In genomic region chr11:96411412-96411811, GRCh38 we compare ENCODE assay signal across 8 cellular contexts. TPM values are rescaled to one million over a fixed set of nuclear protein-coding genes. Genes with fewer than 3 reads are reported as not detected.
DNase-seq lines count a peak whose midpoint lies in the region; ATAC-seq and TF ChIP-seq lines count a peak whose summit lies in the region.
"Not testable (repeated sequence)": the region's sequence is repeated elsewhere in the genome, so short reads cannot be mapped to it uniquely, and the experiment has no call there.

No MANE protein-coding gene starts in this region.

- not testable (repeated sequence) for H3K79me2 ChIP-seq in hepatocyte

- not testable (repeated sequence) for H3K27ac Mint-ChIP-seq in CD4-positive, alpha-beta T cell; activated T-helper 2 cell treated with anti-CD3 and anti-CD28 coated beads, Interferon-gamma antibody, Interleukin-2, Interleukin-4, amounts not matched to agents 10 μg/mL and 5 μg/mL and 100 μg/mL, durations not matched to agents 14 hours and 24 hours and 36 hours; stimulated activated effector memory CD8-positive, alpha-beta T cell treated with anti-CD3 and anti-CD28 coated beads, Interleukin-12 subunit alpha, Interleukin-12 subunit beta, amount 100 ng/mL, for 72 hours

- not testable (repeated sequence) for ATAC-seq in CD4-positive, alpha-beta T cell (ENCODE audit: poor library complexity); Panc1; stimulated activated effector memory CD8-positive, alpha-beta T cell treated with anti-CD3 and anti-CD28 coated beads, Interleukin-12 subunit alpha, Interleukin-12 subunit beta, amount 100 ng/mL, for 72 hours

- peak overlapping the region; percentile 51 for H3K4me2 ChIP-seq in hepatocyte

- BruUV-seq in Panc1 (replicated peaks; lab: Mats Ljungman, UMichigan) = not testable (repeated sequence)

- not testable (repeated sequence) for H3K9me2 ChIP-seq in hepatocyte (replicated peaks; ENCODE audit: insufficient read depth)

- not testable (repeated sequence) for DNase-seq in CD4-positive, alpha-beta T cell; Panc1 (ENCODE audit: low read depth, low spot score); activated T-helper 2 cell treated with anti-CD3 and anti-CD28 coated beads, Interferon-gamma antibody, Interleukin-2, Interleukin-4, amounts not matched to agents 10 μg/mL and 5 μg/mL and 100 μg/mL, durations not matched to agents 14 hours and 24 hours and 36 hours (ENCODE audit: low spot score); hepatocyte (ENCODE audit: low spot score); stimulated activated effector memory CD8-positive, alpha-beta T cell treated with anti-CD3 and anti-CD28 coated beads, Interleukin-12 subunit alpha, Interleukin-12 subunit beta, amount 100 ng/mL, for 72 hours (ENCODE audit: low spot score in 2 of 2)
- DNase-seq in LHCN-M2 (ENCODE audit: low read depth) = peak; percentile 10

- H3K27ac ChIP-seq in CD4-positive, alpha-beta T cell (ENCODE audit: low read depth, low read length); Panc1 (ENCODE audit: low read length); ectodermal cell (ENCODE audit: insufficient read depth, low read depth, low read length, poor library complexity, severe bottlenecking); hepatocyte; mucosa of rectum (ENCODE audit: low read depth in 2 of 2, low read length in 2 of 2): not testable (repeated sequence)

- peak overlapping the region; percentile 52 for H2AFZ ChIP-seq in hepatocyte

- in situ Hi-C loops in Panc1 (cut with HindIII; ENCODE audit: low pct_unique_long_range_greater_than_20kb, low sequenced_read_pairs) = not testable (repeated sequence)

- CTCF ChIA-PET in CD4-positive, alpha-beta T cell (lab: Charles Lee); Panc1 (lab: Charles Lee): not testable (repeated sequence)

- not testable (repeated sequence) for H4K20me1 ChIP-seq in hepatocyte (ENCODE audit: insufficient read depth, poor library complexity, severe bottlenecking)

- intact Hi-C loops in CD4-positive, alpha-beta T cell (cut with DNase I, micrococcal nuclease); Panc1 (cut with micrococcal nuclease; ENCODE audit: unreplicated experiment); activated T-helper 2 cell treated with anti-CD3 and anti-CD28 coated beads, Interferon-gamma antibody, Interleukin-2, Interleukin-4, amounts not matched to agents 10 μg/mL and 5 μg/mL and 100 μg/mL, durations not matched to agents 14 hours and 24 hours and 36 hours (cut with micrococcal nuclease): not testable (repeated sequence)

- POLR2A ChIA-PET in CD4-positive, alpha-beta T cell (lab: Charles Lee); Panc1 (lab: Charles Lee): not testable (repeated sequence)

- peaks cover 34% of the 10 kb centered on the region for H3K27me3 Mint-ChIP-seq in CD4-positive, alpha-beta T cell
- H3K27me3 Mint-ChIP-seq in activated T-helper 2 cell treated with anti-CD3 and anti-CD28 coated beads, Interferon-gamma antibody, Interleukin-2, Interleukin-4, amounts not matched to agents 10 μg/mL and 5 μg/mL and 100 μg/mL, durations not matched to agents 14 hours and 24 hours and 36 hours (ENCODE audit: low read depth) = peaks cover 14% of the 10 kb centered on the region

- H3K4me1 ChIP-seq in Panc1 (ENCODE audit: control insufficient read depth, insufficient read depth, low read length); ectodermal cell (ENCODE audit: control insufficient read depth, insufficient read depth, low read length); hepatocyte (ENCODE audit: insufficient read depth); mucosa of rectum (ENCODE audit: control insufficient read depth in 2 of 2, insufficient read depth in 2 of 2, low read length in 2 of 2): not testable (repeated sequence)

- H3K9me3 Mint-ChIP-seq in CD4-positive, alpha-beta T cell; activated T-helper 2 cell treated with anti-CD3 and anti-CD28 coated beads, Interferon-gamma antibody, Interleukin-2, Interleukin-4, amounts not matched to agents 10 μg/mL and 5 μg/mL and 100 μg/mL, durations not matched to agents 14 hours and 24 hours and 36 hours; stimulated activated effector memory CD8-positive, alpha-beta T cell treated with anti-CD3 and anti-CD28 coated beads, Interleukin-12 subunit alpha, Interleukin-12 subunit beta, amount 100 ng/mL, for 72 hours: not testable (repeated sequence)

- not testable (repeated sequence) for H3K4me1 Mint-ChIP-seq in CD4-positive, alpha-beta T cell (ENCODE audit: low read depth); activated T-helper 2 cell treated with anti-CD3 and anti-CD28 coated beads, Interferon-gamma antibody, Interleukin-2, Interleukin-4, amounts not matched to agents 10 μg/mL and 5 μg/mL and 100 μg/mL, durations not matched to agents 14 hours and 24 hours and 36 hours (ENCODE audit: low read depth); stimulated activated effector memory CD8-positive, alpha-beta T cell treated with anti-CD3 and anti-CD28 coated beads, Interleukin-12 subunit alpha, Interleukin-12 subunit beta, amount 100 ng/mL, for 72 hours

- H3K4me3 ChIP-seq in Panc1 (ENCODE audit: low read depth in 2 of 2, low read length in 2 of 2) (peak overlapping the region; percentile 40 to 44), ectodermal cell (ENCODE audit: insufficient read depth, low read depth, low read length) (peak overlapping the region; percentile 18), mucosa of rectum (ENCODE audit: low read length in 2 of 2) (peak overlapping the region; percentile 23 to 41)
- not testable (repeated sequence) for H3K4me3 ChIP-seq in hepatocyte

- not testable (repeated sequence) for H3K9me3 ChIP-seq in CD4-positive, alpha-beta T cell (ENCODE audit: control insufficient read depth, low read length); Panc1 (ENCODE audit: control insufficient read depth, insufficient read depth, low read depth, low read length); ectodermal cell (ENCODE audit: control insufficient read depth, low read length); hepatocyte (ENCODE audit: low read depth); mucosa of rectum (ENCODE audit: control insufficient read depth in 2 of 2, low read length in 2 of 2)

- 56 to 60% methylated on average over 17 to 18 of the region's 18 CpGs for WGBS in ectodermal cell, 2 experiments
- WGBS in hepatocyte (ENCODE audit: low lambda C conversion rate, missing lambda C conversion rate) = 65% methylated on average over 18 of the region's 18 CpGs

- peak overlapping the region in 1 of 2 donors; percentile 26 for H3K9ac ChIP-seq in mucosa of rectum (ENCODE audit: low read depth in 1 of 2, low read length in 2 of 2)

- not testable (repeated sequence) for TF ChIP-seq CTCF in CD4-positive, alpha-beta T cell (IDR thresholded peaks at IDR 0.05); Panc1 (IDR thresholded peaks at IDR 0.05); hepatocyte (IDR thresholded peaks at IDR 0.05; ENCODE audit: poor library complexity)

- not testable (repeated sequence) for H3K36me3 Mint-ChIP-seq in CD4-positive, alpha-beta T cell (ENCODE audit: low read depth); activated T-helper 2 cell treated with anti-CD3 and anti-CD28 coated beads, Interferon-gamma antibody, Interleukin-2, Interleukin-4, amounts not matched to agents 10 μg/mL and 5 μg/mL and 100 μg/mL, durations not matched to agents 14 hours and 24 hours and 36 hours (ENCODE audit: low read depth); stimulated activated effector memory CD8-positive, alpha-beta T cell treated with anti-CD3 and anti-CD28 coated beads, Interleukin-12 subunit alpha, Interleukin-12 subunit beta, amount 100 ng/mL, for 72 hours

- not testable (repeated sequence) for H3K36me3 ChIP-seq in Panc1 (ENCODE audit: control insufficient read depth, insufficient read depth, low read length); ectodermal cell (ENCODE audit: control insufficient read depth, insufficient read depth, low read length); hepatocyte (replicated peaks; ENCODE audit: insufficient read depth, low read depth); mucosa of rectum (ENCODE audit: control insufficient read depth in 2 of 2, insufficient read depth in 2 of 2, low read length in 2 of 2)

- H3K27me3 ChIP-seq in CD4-positive, alpha-beta T cell (ENCODE audit: control insufficient read depth, insufficient read depth, low read length); Panc1 (ENCODE audit: control insufficient read depth, insufficient read depth, low read length); ectodermal cell (ENCODE audit: control insufficient read depth, insufficient read depth, low read length, poor library complexity, severe bottlenecking); hepatocyte; mucosa of rectum (ENCODE audit: control insufficient read depth in 2 of 2, insufficient read depth in 2 of 2, low read length in 2 of 2): not testable (repeated sequence)

- peak overlapping the region; percentile 31 for H3K4me3 Mint-ChIP-seq in CD4-positive, alpha-beta T cell
- H3K4me3 Mint-ChIP-seq in activated T-helper 2 cell treated with anti-CD3 and anti-CD28 coated beads, Interferon-gamma antibody, Interleukin-2, Interleukin-4, amounts not matched to agents 10 μg/mL and 5 μg/mL and 100 μg/mL, durations not matched to agents 14 hours and 24 hours and 36 hours (ENCODE audit: low read depth) = peak overlapping the region; percentile 39
- H3K4me3 Mint-ChIP-seq in stimulated activated effector memory CD8-positive, alpha-beta T cell treated with anti-CD3 and anti-CD28 coated beads, Interleukin-12 subunit alpha, Interleukin-12 subunit beta, amount 100 ng/mL, for 72 hours = peak overlapping the region; percentile 30

RNA-seq across cellular contexts. Expression of gene JRKL, which starts 21.6 kb away (rescaled TPM):
- total RNA-seq in CD4-positive, alpha-beta T cell = 1 to 10 TPM; 3.0 to 3.5 TPM
- total RNA-seq in LHCN-M2 (2014; rRNA removed) (6.6 and 7.3 TPM in 2 replicates), Panc1 (2021; ENCODE audit: unreplicated experiment) (9.6 TPM), hepatocyte (8.4 and 9.5 TPM in 2 replicates)
- polyA plus RNA-seq in LHCN-M2 (2012) = 4.0 TPM
- polyA plus RNA-seq in Panc1 (2012; ENCODE audit: insufficient read length) = 5.1 TPM
- total RNA-seq in activated T-helper 2 cell treated with anti-CD3 and anti-CD28 coated beads, Interferon-gamma antibody, Interleukin-2, Interleukin-4, amounts not matched to agents 10 μg/mL and 5 μg/mL and 100 μg/mL, durations not matched to agents 14 hours and 24 hours and 36 hours = 11.8 and 12.9 TPM in 2 replicates
- 13.8 TPM for polyA plus RNA-seq in ectodermal cell (2013, experiment 1 of 4)
- polyA plus RNA-seq in ectodermal cell (2013, experiment 2 of 4) = 13.8 TPM
- 8.6 TPM for polyA plus RNA-seq in ectodermal cell (2013, experiment 3 of 4)
- 11.8 TPM for polyA plus RNA-seq in ectodermal cell (2013, experiment 4 of 4)
- 5.4 and 5.5 TPM in 2 replicates for polyA plus RNA-seq in hepatocyte

RNA-seq across cellular contexts. Expression of gene CCDC82, which starts 21.7 kb away (rescaled TPM):
- 10 to 100 TPM; 23.7 to 24.4 TPM for total RNA-seq in CD4-positive, alpha-beta T cell
- total RNA-seq in LHCN-M2 (2014; rRNA removed) (17.6 and 23.6 TPM in 2 replicates), Panc1 (2021; ENCODE audit: unreplicated experiment) (25.3 TPM), hepatocyte (15.4 and 16.3 TPM in 2 replicates)
- polyA plus RNA-seq in LHCN-M2 (2012) = 9.3 TPM
- 9.2 TPM for polyA plus RNA-seq in Panc1 (2012; ENCODE audit: insufficient read length)
- 35.4 and 38.6 TPM in 2 replicates for total RNA-seq in activated T-helper 2 cell treated with anti-CD3 and anti-CD28 coated beads, Interferon-gamma antibody, Interleukin-2, Interleukin-4, amounts not matched to agents 10 μg/mL and 5 μg/mL and 100 μg/mL, durations not matched to agents 14 hours and 24 hours and 36 hours
- polyA plus RNA-seq in ectodermal cell (2013, experiment 1 of 4) = 36.7 TPM
- polyA plus RNA-seq in ectodermal cell (2013, experiment 2 of 4) = 33.5 TPM
- 27.5 TPM for polyA plus RNA-seq in ectodermal cell (2013, experiment 3 of 4)
- 32.1 TPM for polyA plus RNA-seq in ectodermal cell (2013, experiment 4 of 4)
- polyA plus RNA-seq in hepatocyte = 12.7 and 15.4 TPM in 2 replicates
